8 cellular contexts compared by ENCODE assay signal in genomic region chr4:59553063-59553738, GRCh38.
DNase-seq lines count a peak whose midpoint lies in the region; ATAC-seq and TF ChIP-seq lines count a peak whose summit lies in the region.

No MANE protein-coding gene starts in this region.

- no peaks in the 10 kb centered on the region for H3K36me3 Mint-ChIP-seq in glutamatergic neuron (ENCODE audit: unreplicated experiment)

- no peaks in the 10 kb centered on the region for H3K9me3 Mint-ChIP-seq in glutamatergic neuron (ENCODE audit: unreplicated experiment)

- no peak for TF ChIP-seq CTCF in NB4 (IDR thresholded peaks at IDR 0.05; ENCODE audit: low read depth, low read length)
- no peak for TF ChIP-seq CTCF in epithelial cell of esophagus (IDR thresholded peaks at IDR 0.05; ENCODE audit: insufficient read depth, low read depth, low read length, missing control alignments)
- no peak for TF ChIP-seq CTCF in glutamatergic neuron (IDR thresholded peaks at IDR 0.05; ENCODE audit: partially characterized antibody, unreplicated experiment)

- H3K4me3 ChIP-seq in NB4 (ENCODE audit: low read depth, low read length) (no peak overlapping the region), epithelial cell of esophagus (ENCODE audit: low read length) (no peak overlapping the region)

- peak; percentile 11 for DNase-seq in GM04503 (ENCODE audit: low read depth)
- DNase-seq in NB4 (ENCODE audit: low read depth), result peak; percentile 3
- peak; percentile 3 for DNase-seq in epithelial cell of esophagus (ENCODE audit: low read depth)
- DNase-seq in mucosa of gallbladder (ENCODE audit: low spot score), result no peak
- DNase-seq in glutamatergic neuron, result no peak
- no peak for DNase-seq in effector CD8-positive, alpha-beta T cell (lab: John Stamatoyannopoulos, UW)
- DNase-seq in NCI-H146 treated with DMSO at 0.1 percent for 48 hours (lab: John Stamatoyannopoulos, UW; ENCODE audit: unreplicated experiment), result no peak

- H3K27ac Mint-ChIP-seq in glutamatergic neuron (ENCODE audit: unreplicated experiment), result no peak overlapping the region

- no peaks in the 10 kb centered on the region for H3K27me3 Mint-ChIP-seq in glutamatergic neuron (ENCODE audit: unreplicated experiment)

- no peaks in the 10 kb centered on the region for H3K4me1 Mint-ChIP-seq in glutamatergic neuron (ENCODE audit: low read depth, unreplicated experiment)

- TF ChIP-seq POLR2A in NB4 (IDR thresholded peaks at IDR 0.05; ENCODE audit: extremely low read depth, insufficient read length), result no peak

- peak; percentile 97 for ATAC-seq in GM21825 (IDR thresholded peaks at IDR 0.05; ENCODE audit: unreplicated experiment)

- H3K4me3 Mint-ChIP-seq in glutamatergic neuron (ENCODE audit: unreplicated experiment), result no peak overlapping the region

Comparison
In these comparisons a context has a peak if more than half of its experiments do, and no peak if none do; other contexts are left out.
1. DNase-seq: peak in GM04503 (single experiment), NB4 (single experiment) and epithelial cell of esophagus (single experiment); none in mucosa of gallbladder (single experiment), glutamatergic neuron (single experiment), effector CD8-positive, alpha-beta T cell (single experiment) and NCI-H146 treated with DMSO at 0.1 percent for 48 hours (single experiment).